In the genomic region with DNA sequence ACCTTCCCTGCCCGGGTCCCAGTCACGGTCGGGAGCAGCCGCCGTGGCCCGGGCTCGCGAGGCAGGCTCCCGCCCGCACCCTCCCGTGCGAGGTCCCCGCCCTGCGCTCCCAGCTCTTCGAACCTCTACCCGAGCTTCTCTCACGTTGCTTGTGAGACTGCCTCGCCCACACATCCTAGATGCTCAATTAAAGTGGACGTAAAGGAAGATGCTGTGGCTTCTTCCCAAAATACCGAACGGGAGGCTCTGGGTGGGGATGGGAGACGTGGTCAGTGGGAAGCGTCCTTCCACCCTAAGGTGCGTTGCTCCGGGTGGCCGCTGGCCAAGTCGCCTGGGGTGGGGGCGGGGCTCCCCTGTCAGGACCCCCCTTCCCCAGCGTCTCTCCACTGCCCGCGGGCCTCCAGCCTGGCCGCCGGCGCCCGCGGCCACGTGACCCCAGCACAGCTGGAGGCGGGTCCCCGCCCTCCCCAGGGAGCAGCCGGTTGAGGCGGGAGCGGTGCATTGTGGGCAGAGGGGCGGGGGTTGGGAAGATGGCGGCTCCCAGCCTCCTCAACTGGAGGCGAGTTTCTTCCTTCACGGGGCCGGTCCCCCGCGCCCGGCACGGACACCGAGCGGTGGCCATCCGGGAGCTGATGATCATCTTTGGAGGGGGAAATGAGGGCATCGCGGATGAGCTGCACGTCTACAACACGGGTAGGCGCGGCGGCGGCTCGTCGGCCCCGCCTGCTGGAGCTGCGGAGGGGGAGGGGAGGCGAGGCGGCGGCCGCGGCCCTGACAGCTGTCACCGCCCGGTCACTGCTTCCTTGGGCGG, we compare ENCODE assay signal across 8 cellular contexts. TPM values are rescaled to one million over a fixed set of nuclear protein-coding genes. Genes with fewer than 3 reads are reported as not detected.
A peak's percentile ranks its signal among the peaks of the same experiment; 100 is the strongest.
DNase-seq lines count a peak whose midpoint lies in the region; ATAC-seq, FAIRE-seq and TF ChIP-seq lines count a peak whose summit lies in the region.

A gene (plus strand): TSS at position 501 of the 811 bp plus-strand sequence. CDS start 30 bp downstream, at position 531.

- peak within 1 kb of the TSS; percentile 91 for H2AFZ ChIP-seq in ACC112 (ENCODE audit: low read length, unreplicated experiment)

- H3K36me3 ChIP-seq in ACC112 (ENCODE audit: insufficient read depth, low read length) (no peaks in the 10 kb centered on the region; the same call in 1 of the 2 replicates), WERI-Rb-1 (peaks cover 33% of the 10 kb centered on the region), bronchial epithelial cell (ENCODE audit: control insufficient read depth, insufficient read depth, low read length) (no peaks in the 10 kb centered on the region)

- peaks cover 17% of the 10 kb centered on the region for H3K4me1 ChIP-seq in ACC112 (ENCODE audit: control insufficient read depth, insufficient read depth, low read length, unreplicated experiment)

- ATAC-seq in GM18867 (IDR thresholded peaks at IDR 0.05; ENCODE audit: unreplicated experiment) (peak; percentile 89), HG03097 (IDR thresholded peaks at IDR 0.05; ENCODE audit: low FRiP score, unreplicated experiment) (peak; percentile 87)

- no peaks in the 10 kb centered on the region for H3K9me3 ChIP-seq in WERI-Rb-1 (ENCODE audit: severe bottlenecking)

- H3K79me2 ChIP-seq in ACC112 (ENCODE audit: control insufficient read depth, insufficient read depth, low read length, unreplicated experiment) = peaks cover 34% of the 10 kb centered on the region

- peak within 1 kb of the TSS; percentile 98 for H3K4me3 ChIP-seq in ACC112 (ENCODE audit: low read depth, low read length)
- peak within 1 kb of the TSS; percentile 85 for H3K4me3 ChIP-seq in WERI-Rb-1 (ENCODE audit: low read depth, low read length)
- H3K4me3 ChIP-seq in bronchial epithelial cell (ENCODE audit: low read depth, low read length) = peak within 1 kb of the TSS; percentile 71

- peak; percentile 93 for DNase-seq in NCI-H2171 (lab: John Stamatoyannopoulos, UW)
- peak; percentile 94 for DNase-seq in WERI-Rb-1
- peak; percentile 55 for DNase-seq in bronchial epithelial cell (ENCODE audit: low read depth)
- peak; percentile 92 for DNase-seq in iris pigment epithelial cell (ENCODE audit: low read depth)
- peak; percentile 79 to 88 for DNase-seq in stimulated activated CD4-positive, alpha-beta T cell treated with anti-CD3 and anti-CD28 coated beads, Interleukin-12 subunit alpha, Interleukin-12 subunit beta, amount 100 ng/mL, for 24 hours (ENCODE audit: low read depth in 2 of 2)

- no peaks in the 10 kb centered on the region for H3K27me3 ChIP-seq in ACC112 (ENCODE audit: insufficient read depth, low read length)
- no peaks in the 10 kb centered on the region for H3K27me3 ChIP-seq in WERI-Rb-1 (ENCODE audit: insufficient read depth, low read depth, severe bottlenecking)
- no peaks in the 10 kb centered on the region for H3K27me3 ChIP-seq in bronchial epithelial cell (ENCODE audit: control insufficient read depth, insufficient read depth, low read length)

- TF ChIP-seq CTCF in WERI-Rb-1 (IDR thresholded peaks at IDR 0.05; ENCODE audit: low read depth, low read length) = no peak
- no peak for TF ChIP-seq CTCF in bronchial epithelial cell (IDR thresholded peaks at IDR 0.05; ENCODE audit: insufficient read depth, low read length, severe bottlenecking)

- H3K27ac ChIP-seq in ACC112 (ENCODE audit: low read depth, low read length) = peak within 1 kb of the TSS; percentile 79
- H3K27ac ChIP-seq in WERI-Rb-1 = peak within 1 kb of the TSS; percentile 98

- FAIRE-seq in bronchial epithelial cell (lab: Jason Lieb, UNC) = no peak

RNA-seq across cellular contexts. Expression of the gene that starts here (rescaled TPM):
- 7.6 and 8.7 TPM in 2 replicates for total RNA-seq in bronchial epithelial cell

Comparison
In these comparisons a context has a peak if more than half of its experiments do, and no peak if none do; other contexts are left out.
1. Peak in every context shown above with its lines: DNase-seq, ATAC-seq, H3K4me3 ChIP-seq and H3K27ac ChIP-seq.